Comparison of ENCODE assay signal across 2 cellular contexts in the genomic region with DNA sequence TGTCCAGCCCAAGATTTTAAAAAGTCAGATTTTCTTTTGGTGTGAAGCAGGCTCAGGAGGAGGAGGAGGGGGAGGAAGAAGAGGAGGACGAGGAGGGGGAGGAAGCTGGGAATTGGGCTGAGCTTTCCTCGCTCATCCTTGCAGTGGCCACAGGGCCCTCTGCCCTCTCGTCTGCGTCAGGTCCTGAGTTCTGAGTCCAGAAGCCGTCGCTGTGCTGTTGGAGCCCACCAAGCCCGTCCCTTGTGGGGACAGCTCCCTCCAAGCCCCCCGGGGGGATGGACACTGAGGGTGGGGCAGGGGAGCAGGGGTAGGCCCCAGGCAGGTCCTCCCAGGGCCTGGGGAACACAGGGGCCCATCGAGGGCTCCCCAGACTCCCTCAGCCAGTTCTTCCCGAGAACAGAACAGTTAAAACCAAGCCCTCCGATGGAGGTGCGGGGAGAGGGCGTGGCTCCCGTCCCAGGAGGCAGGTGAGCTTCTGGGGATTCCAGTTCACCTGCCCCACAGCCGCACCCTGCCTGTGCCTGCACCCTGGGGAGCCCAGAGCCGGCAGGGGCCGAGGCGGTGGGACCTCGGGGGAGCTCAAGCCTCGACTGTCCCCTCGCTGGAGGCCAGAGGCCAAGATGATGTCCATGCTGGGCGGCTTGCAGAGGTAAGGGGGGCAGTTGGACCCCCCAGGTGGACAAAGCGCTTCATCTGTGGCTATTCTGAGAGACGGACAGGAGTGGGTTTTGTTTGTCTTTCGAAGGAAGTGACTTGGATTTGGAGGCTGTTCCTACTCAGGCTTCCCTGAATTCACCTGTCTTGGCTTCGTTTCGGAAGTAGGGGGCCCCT.
TF ChIP-seq lines count a peak whose summit lies in the region.

A gene (plus strand): TSS at position 487 of the 831 bp plus-strand sequence. CDS start 134 bp downstream, at position 621.

TF ChIP-seq in IMR-90, 13 proteins besides CTCF, POLR2A, EP300 and RAD21:
- TF ChIP-seq FOS (IDR thresholded peaks at IDR 0.05; ENCODE audit: low read depth, low read length) (no peak), MAZ (IDR thresholded peaks at IDR 0.05; ENCODE audit: borderline replicate concordance, low read depth, low read length) (no peak), NFE2L2 (IDR thresholded peaks at IDR 0.05; ENCODE audit: low read depth, low read length) (no peak), CEBPB (IDR thresholded peaks at IDR 0.05; ENCODE audit: low read depth, low read length) (no peak), CHD1 (IDR thresholded peaks at IDR 0.05; ENCODE audit: low read depth, low read length) (no peak), MXI1 (IDR thresholded peaks at IDR 0.05; ENCODE audit: borderline replicate concordance, low read depth, low read length) (no peak), SMC3 (IDR thresholded peaks at IDR 0.05; ENCODE audit: low read depth, low read length) (no peak)
- TF ChIP-seq, protein P1, sequence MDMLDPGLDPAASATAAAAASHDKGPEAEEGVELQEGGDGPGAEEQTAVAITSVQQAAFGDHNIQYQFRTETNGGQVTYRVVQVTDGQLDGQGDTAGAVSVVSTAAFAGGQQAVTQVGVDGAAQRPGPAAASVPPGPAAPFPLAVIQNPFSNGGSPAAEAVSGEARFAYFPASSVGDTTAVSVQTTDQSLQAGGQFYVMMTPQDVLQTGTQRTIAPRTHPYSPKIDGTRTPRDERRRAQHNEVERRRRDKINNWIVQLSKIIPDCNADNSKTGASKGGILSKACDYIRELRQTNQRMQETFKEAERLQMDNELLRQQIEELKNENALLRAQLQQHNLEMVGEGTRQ (IDR thresholded peaks at IDR 0.05; ENCODE audit: low read depth, low read length) = no peak
- TF ChIP-seq, protein P2, sequence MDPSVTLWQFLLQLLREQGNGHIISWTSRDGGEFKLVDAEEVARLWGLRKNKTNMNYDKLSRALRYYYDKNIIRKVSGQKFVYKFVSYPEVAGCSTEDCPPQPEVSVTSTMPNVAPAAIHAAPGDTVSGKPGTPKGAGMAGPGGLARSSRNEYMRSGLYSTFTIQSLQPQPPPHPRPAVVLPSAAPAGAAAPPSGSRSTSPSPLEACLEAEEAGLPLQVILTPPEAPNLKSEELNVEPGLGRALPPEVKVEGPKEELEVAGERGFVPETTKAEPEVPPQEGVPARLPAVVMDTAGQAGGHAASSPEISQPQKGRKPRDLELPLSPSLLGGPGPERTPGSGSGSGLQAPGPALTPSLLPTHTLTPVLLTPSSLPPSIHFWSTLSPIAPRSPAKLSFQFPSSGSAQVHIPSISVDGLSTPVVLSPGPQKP (IDR thresholded peaks at IDR 0.05; ENCODE audit: borderline replicate concordance, low read depth, low read length) = no peak

TF ChIP-seq in HepG2, 621 proteins besides CTCF, POLR2A, EP300 and RAD21:
- TF ChIP-seq, protein P3, sequence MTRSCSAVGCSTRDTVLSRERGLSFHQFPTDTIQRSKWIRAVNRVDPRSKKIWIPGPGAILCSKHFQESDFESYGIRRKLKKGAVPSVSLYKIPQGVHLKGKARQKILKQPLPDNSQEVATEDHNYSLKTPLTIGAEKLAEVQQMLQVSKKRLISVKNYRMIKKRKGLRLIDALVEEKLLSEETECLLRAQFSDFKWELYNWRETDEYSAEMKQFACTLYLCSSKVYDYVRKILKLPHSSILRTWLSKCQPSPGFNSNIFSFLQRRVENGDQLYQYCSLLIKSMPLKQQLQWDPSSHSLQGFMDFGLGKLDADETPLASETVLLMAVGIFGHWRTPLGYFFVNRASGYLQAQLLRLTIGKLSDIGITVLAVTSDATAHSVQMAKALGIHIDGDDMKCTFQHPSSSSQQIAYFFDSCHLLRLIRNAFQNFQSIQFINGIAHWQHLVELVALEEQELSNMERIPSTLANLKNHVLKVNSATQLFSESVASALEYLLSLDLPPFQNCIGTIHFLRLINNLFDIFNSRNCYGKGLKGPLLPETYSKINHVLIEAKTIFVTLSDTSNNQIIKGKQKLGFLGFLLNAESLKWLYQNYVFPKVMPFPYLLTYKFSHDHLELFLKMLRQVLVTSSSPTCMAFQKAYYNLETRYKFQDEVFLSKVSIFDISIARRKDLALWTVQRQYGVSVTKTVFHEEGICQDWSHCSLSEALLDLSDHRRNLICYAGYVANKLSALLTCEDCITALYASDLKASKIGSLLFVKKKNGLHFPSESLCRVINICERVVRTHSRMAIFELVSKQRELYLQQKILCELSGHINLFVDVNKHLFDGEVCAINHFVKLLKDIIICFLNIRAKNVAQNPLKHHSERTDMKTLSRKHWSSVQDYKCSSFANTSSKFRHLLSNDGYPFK (CRISPR knock-in tag; IDR thresholded peaks at IDR 0.05; ENCODE audit: borderline replicate concordance) = no peak
- peak; percentile 20 for TF ChIP-seq AGO1 (IDR thresholded peaks at IDR 0.05; ENCODE audit: low read depth, low read length, poor library complexity, severe bottlenecking)
- TF ChIP-seq ZNF34 (CRISPR knock-in tag; IDR thresholded peaks at IDR 0.05; ENCODE audit: borderline replicate concordance) = no peak
- TF ChIP-seq, protein P4, sequence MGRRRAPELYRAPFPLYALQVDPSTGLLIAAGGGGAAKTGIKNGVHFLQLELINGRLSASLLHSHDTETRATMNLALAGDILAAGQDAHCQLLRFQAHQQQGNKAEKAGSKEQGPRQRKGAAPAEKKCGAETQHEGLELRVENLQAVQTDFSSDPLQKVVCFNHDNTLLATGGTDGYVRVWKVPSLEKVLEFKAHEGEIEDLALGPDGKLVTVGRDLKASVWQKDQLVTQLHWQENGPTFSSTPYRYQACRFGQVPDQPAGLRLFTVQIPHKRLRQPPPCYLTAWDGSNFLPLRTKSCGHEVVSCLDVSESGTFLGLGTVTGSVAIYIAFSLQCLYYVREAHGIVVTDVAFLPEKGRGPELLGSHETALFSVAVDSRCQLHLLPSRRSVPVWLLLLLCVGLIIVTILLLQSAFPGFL (CRISPR knock-in tag; IDR thresholded peaks at IDR 0.05) = no peak
- TF ChIP-seq, protein P5, sequence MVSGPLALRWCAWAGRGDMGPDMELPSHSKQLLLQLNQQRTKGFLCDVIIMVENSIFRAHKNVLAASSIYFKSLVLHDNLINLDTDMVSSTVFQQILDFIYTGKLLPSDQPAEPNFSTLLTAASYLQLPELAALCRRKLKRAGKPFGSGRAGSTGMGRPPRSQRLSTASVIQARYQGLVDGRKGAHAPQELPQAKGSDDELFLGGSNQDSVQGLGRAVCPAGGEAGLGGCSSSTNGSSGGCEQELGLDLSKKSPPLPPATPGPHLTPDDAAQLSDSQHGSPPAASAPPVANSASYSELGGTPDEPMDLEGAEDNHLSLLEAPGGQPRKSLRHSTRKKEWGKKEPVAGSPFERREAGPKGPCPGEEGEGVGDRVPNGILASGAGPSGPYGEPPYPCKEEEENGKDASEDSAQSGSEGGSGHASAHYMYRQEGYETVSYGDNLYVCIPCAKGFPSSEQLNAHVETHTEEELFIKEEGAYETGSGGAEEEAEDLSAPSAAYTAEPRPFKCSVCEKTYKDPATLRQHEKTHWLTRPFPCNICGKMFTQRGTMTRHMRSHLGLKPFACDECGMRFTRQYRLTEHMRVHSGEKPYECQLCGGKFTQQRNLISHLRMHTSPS (CRISPR knock-in tag; IDR thresholded peaks at IDR 0.05; ENCODE audit: low read depth) = 0 out of 2 replicates have a peak, but pooled peaks have one; percentile 17
- no peak for TF ChIP-seq ZNF556 (CRISPR knock-in tag; IDR thresholded peaks at IDR 0.05; ENCODE audit: borderline replicate concordance)
- TF ChIP-seq ZNF331 (CRISPR knock-in tag; IDR thresholded peaks at IDR 0.05) = no peak
- TF ChIP-seq ZNF432 (CRISPR knock-in tag; IDR thresholded peaks at IDR 0.05; ENCODE audit: borderline replicate concordance) = no peak
